10 cellular contexts compared by ENCODE assay signal in genomic region chr11:65448418-65449196, GRCh38. TPM values are rescaled to one million over a fixed set of nuclear protein-coding genes. Genes with fewer than 3 reads are reported as not detected.
DNase-seq lines count a peak whose midpoint lies in the region; ATAC-seq and TF ChIP-seq lines count a peak whose summit lies in the region.
"Had no signal": no experiment of that assay in that cellular context is flagged by ENCODE, and none has a peak within 500 bp of the region (broad histone marks: within the 10 kb centered on the region; RNA-seq: fewer than 3 reads in every experiment).

No MANE protein-coding gene starts in this region.

- DNase-seq in HCT116 (ENCODE audit: low read depth, low spot score) (no peak), heart left ventricle (no peak), GM10248 (ENCODE audit: extremely low spot score) (no peak)
- DNase-seq in activated CD8-positive, alpha-beta memory T cell treated with anti-CD3 and anti-CD28 coated beads, Interleukin-2, amount 50 U/mL, for 4 hours: peak; percentile 13
- DNase-seq: anterior cingulate cortex, NCI-H446 had no signal

- H3K9me3 ChIP-seq in HCT116 (ENCODE audit: control insufficient read depth in 1 of 2, insufficient read depth in 1 of 2, low read depth in 1 of 2, low read length in 2 of 2) (no peaks in the 10 kb centered on the region), heart left ventricle (no peaks in the 10 kb centered on the region)

- no TSS peak for BruUV-seq in HCT116 (replicated peaks; lab: Mats Ljungman, UMichigan)

- no peaks in the 10 kb centered on the region for H4K20me1 ChIP-seq in HCT116 (ENCODE audit: insufficient read depth)

- ATAC-seq in HCT116: peak; percentile 43; the same call in 1 of the 2 replicates
- peak; percentile 6 to 32 (median 14) for ATAC-seq in heart left ventricle
- ATAC-seq in HG02885 (IDR thresholded peaks at IDR 0.05; ENCODE audit: poor library complexity, unreplicated experiment): no peak
- no peak for ATAC-seq in GM18867 (IDR thresholded peaks at IDR 0.05; ENCODE audit: unreplicated experiment)
- ATAC-seq in GM18861 (IDR thresholded peaks at IDR 0.05; ENCODE audit: unreplicated experiment): no peak

- TF ChIP-seq RAD21 in HCT116 (IDR thresholded peaks at IDR 0.05; ENCODE audit: low read depth): no peak

- no peaks in the 10 kb centered on the region for H3K9me2 ChIP-seq in HCT116 (ENCODE audit: insufficient read depth)

- H3K36me3 ChIP-seq in HCT116 (ENCODE audit: control insufficient read depth in 1 of 2, insufficient read depth in 2 of 2, low read length in 2 of 2): no peaks in the 10 kb centered on the region
- peaks cover 5 to 36% (median 27%) of the 10 kb centered on the region in 9 donors for H3K36me3 ChIP-seq in heart left ventricle

- no peaks in the 10 kb centered on the region for H3K79me2 ChIP-seq in HCT116 (ENCODE audit: insufficient read depth, low read length)

- no peak overlapping the region for H3K9ac ChIP-seq in HCT116 (ENCODE audit: low read length)

- peaks cover 11 to 21% of the 10 kb centered on the region in 2 experiments; a peak in 3 of 4 replicates for H3K4me1 ChIP-seq in HCT116 (ENCODE audit: control insufficient read depth in 1 of 2, insufficient read depth in 2 of 2, low read length in 2 of 2)
- peaks cover 0 to 33% (median 12%) of the 10 kb centered on the region in 12 donors for H3K4me1 ChIP-seq in heart left ventricle

- H3K4me3 ChIP-seq in HCT116 (replicated peaks in 1 of 2; ENCODE audit: low read depth in 1 of 2, low read length in 2 of 2) (no peak overlapping the region), heart left ventricle (no peak overlapping the region), skin epidermis (no peak overlapping the region)

- H3K4me2 ChIP-seq in HCT116 (ENCODE audit: low read length): no peak overlapping the region

- POLR2A ChIA-PET in HCT116 (lab: Charles Lee): interaction anchor here (1.0 to 4.2 kb wide), 3 partner anchors 23 to 59 kb away, joined by 3 to 23 read pairs (median 18); partner anchors contain the start of gene MALAT1
- POLR2A ChIA-PET in GM10248 (lab: Yijun Ruan, JAX): interaction anchor here (0.6 to 1.8 kb wide), 3 partner anchors 23 to 58 kb away, joined by 3 to 5 read pairs (median 4); no protein-coding TSS in a partner anchor

- CTCF ChIA-PET in HCT116 (lab: Charles Lee): interaction anchor here (0.7 kb wide), 1 partner anchor 113 kb away, joined by 3 read pairs; no protein-coding TSS in a partner anchor
- CTCF ChIA-PET in GM10248 (lab: Yijun Ruan, JAX): interaction anchor here (1.1 to 2.2 kb wide), 4 partner anchors 7 to 32 kb away, joined by 3 to 11 read pairs (median 4); no protein-coding TSS in a partner anchor

- H3K27me3 ChIP-seq in HCT116 (ENCODE audit: insufficient read depth, low read length) (no peaks in the 10 kb centered on the region), heart left ventricle (no peaks in the 10 kb centered on the region)

- TF ChIP-seq POLR2A in HCT116 (IDR thresholded peaks at IDR 0.05; ENCODE audit: borderline replicate concordance, extremely low read depth, insufficient read depth, insufficient read length): no peak
- TF ChIP-seq POLR2A in heart left ventricle (IDR thresholded peaks at IDR 0.05): no peak

- H3K27ac ChIP-seq in HCT116 (ENCODE audit: low read depth, low read length) (no peak overlapping the region), heart left ventricle (peak overlapping the region in 10 of 12 donors; percentile 21 to 80 (median 62)), skin epidermis (peak overlapping the region in 14 of 21 experiments; percentile 3 to 62 (median 26))

- WGBS in heart left ventricle, 4 donors: 76 to 85% (median 79%) methylated on average over 2 to 5 of the region's 5 CpGs

- TF ChIP-seq CTCF in HCT116 (IDR thresholded peaks at IDR 0.05 in 2 of 3, conservative IDR thresholded peaks at IDR 0.05 in 1 of 3; ENCODE audit: borderline replicate concordance in 1 of 3, insufficient read depth in 1 of 3, low read depth in 2 of 3, low read length in 2 of 3): no peak
- no peak for TF ChIP-seq CTCF in heart left ventricle (IDR thresholded peaks at IDR 0.05)
- TF ChIP-seq CTCF in GM10248 (IDR thresholded peaks at IDR 0.05; ENCODE audit: control extremely low read depth, extremely low read depth, low read depth, missing control alignments): no peak

- RAD21 ChIA-PET in HCT116 (lab: Charles Lee; ENCODE audit: low non-redundant PET in 1 of 2, low total read pairs in 2 of 2, uncharacterized antibody in 2 of 2, unreplicated experiment in 2 of 2): interaction anchor here in 1 of 2 experiments (0.7 kb wide), 1 partner anchor 41 kb away, joined by 4 read pairs; no protein-coding TSS in a partner anchor

- H2AFZ ChIP-seq in HCT116 (ENCODE audit: low read depth, low read length, poor library complexity, severe bottlenecking): no peak overlapping the region

- intact Hi-C loops in HCT116 (cut with micrococcal nuclease) (no loop called here), heart left ventricle (cut with DNase I) (no loop called here)

TF ChIP-seq in HCT116, 20 proteins besides CTCF, POLR2A, EP300 and RAD21:
- no peak for TF ChIP-seq CEBPB (IDR thresholded peaks at IDR 0.05; ENCODE audit: low read depth)
- TF ChIP-seq REST (IDR thresholded peaks at IDR 0.05; ENCODE audit: low read depth): no peak
- no peak for TF ChIP-seq ATF3 (IDR thresholded peaks at IDR 0.05)
- no peak for TF ChIP-seq JUND (IDR thresholded peaks at IDR 0.05)
TF ChIP-seq in HCT116: peak in this region for 0.

RNA-seq across cellular contexts. Expression of gene NEAT1, which starts 26.0 kb away (rescaled TPM):
- total RNA-seq in HCT116 (2021; ENCODE audit: unreplicated experiment) (564 TPM), heart left ventricle (100 to 1,000 TPM in 7 of 9 donors, 10 to 100 TPM in 2; 17.0 to 760 (median 507) TPM)
- 181 and 274 TPM in 2 replicates for polyA plus RNA-seq in HCT116 (2012)
- polyA plus RNA-seq in heart left ventricle: 100 to 1,000 TPM; 104 to 532 TPM

RNA-seq across cellular contexts. Expression of gene MALAT1, which starts 50.2 kb away (rescaled TPM):
- total RNA-seq in HCT116 (2021; ENCODE audit: unreplicated experiment) (6,000 TPM), heart left ventricle (1,000 to 10,000 TPM; 1,047 to 9,662 (median 6,606) TPM)
- 380 and 423 TPM in 2 replicates for polyA plus RNA-seq in HCT116 (2012)
- 1,000 to 10,000 TPM; 1,168 to 4,497 TPM for polyA plus RNA-seq in heart left ventricle

Comparison
In these comparisons a context has a peak if more than half of its experiments do, and no peak if none do; other contexts are left out.
1. ATAC-seq: peak in HCT116 (single experiment) and heart left ventricle (4 of 4); none in HG02885 (single experiment), GM18867 (single experiment) and GM18861 (single experiment).